In the genomic region with DNA sequence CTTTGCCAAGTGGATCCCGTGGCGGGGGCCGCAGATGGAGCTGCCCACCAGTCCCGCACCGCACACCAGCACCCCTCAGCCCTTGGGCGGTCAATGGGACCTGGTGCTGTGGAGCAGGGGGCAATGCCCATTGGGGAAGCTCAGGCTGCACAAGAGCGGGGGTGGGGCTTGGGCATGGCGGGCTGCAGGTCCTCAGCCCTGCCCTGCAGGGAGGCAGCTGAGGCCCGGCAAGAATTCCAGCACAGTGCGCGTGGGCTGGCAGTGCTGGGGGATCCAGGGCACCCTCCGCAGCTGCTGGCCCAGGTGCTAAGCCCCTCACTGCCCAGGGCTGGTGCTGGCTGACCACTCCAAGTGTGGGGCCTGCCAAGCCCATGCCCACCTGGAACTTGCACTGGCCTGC, we compare ENCODE assay signal across 29 cellular contexts.
"Had no signal": no experiment of that assay in that cellular context is flagged by ENCODE, and none has a peak within 500 bp of the region (broad histone marks: within the 10 kb centered on the region; RNA-seq: fewer than 3 reads in every experiment).

No MANE protein-coding gene starts in this region.

- ATAC-seq: activated naive CD4-positive, alpha-beta T cell treated with anti-CD3 and anti-CD28 coated beads, Interleukin-2, amount 50 U/mL, for 72 hours; activated naive CD8-positive, alpha-beta T cell treated with anti-CD3 and anti-CD28 coated beads, Interleukin-2, amount 50 U/mL, for 24 hours; activated T-cell treated with anti-CD3 and anti-CD28 coated beads, Interleukin-2, amount 50 U/mL, for 4 hours; activated T-cell treated with anti-CD3 and anti-CD28 coated beads, Interleukin-2, amount 50 U/mL, for 72 hours; activated T-helper 17 cell treated with anti-CD3 and anti-CD28 coated beads, Interleukin-2, amount 50 U/mL, for 72 hours; body of pancreas had no signal

- H3K27me3 ChIP-seq: adrenal gland, ascending aorta, body of pancreas, brain microvascular endothelial cell, breast epithelium, cardiac muscle cell had no signal

- H3K4me3 ChIP-seq: adrenal gland, ascending aorta, body of pancreas, breast epithelium, cardiac muscle cell had no signal

- DNase-seq: activated effector memory CD4-positive, alpha-beta T cell treated with anti-CD3 and anti-CD28 coated beads, Interleukin-2, amount 50 U/mL, for 16 hours; activated effector memory CD4-positive, alpha-beta T cell treated with Interleukin-2 at 50 U/mL for 16 hours; activated gamma-delta T cell treated with Interleukin-2 at 50 U/mL for 16 hours; activated naive CD4-positive, alpha-beta T cell; activated naive CD4-positive, alpha-beta T cell treated with anti-CD3 and anti-CD28 coated beads for 36 hours; activated naive CD4-positive, alpha-beta T cell treated with anti-CD3 and anti-CD28 coated beads, Interleukin-2, amount 10 ng/mL, durations not matched to agents 7 days and 5 days; activated naive CD8-positive, alpha-beta T cell treated with anti-CD3 and anti-CD28 coated beads for 36 hours; activated naive CD8-positive, alpha-beta T cell treated with anti-CD3 and anti-CD28 coated beads, Interleukin-2, amount 10 ng/mL, durations not matched to agents 7 days and 5 days; activated naive CD8-positive, alpha-beta T cell treated with anti-CD3 and anti-CD28 coated beads, Interleukin-2, amount 50 U/mL, for 24 hours; activated T-cell treated with anti-CD3 and anti-CD28 coated beads for 4 hours; activated T-cell treated with anti-CD3 and anti-CD28 coated beads, Interleukin-2, amount 50 U/mL, for 1 hour; activated T-cell treated with anti-CD3 and anti-CD28 coated beads, Interleukin-2, amount 50 U/mL, for 24 hours; activated T-cell treated with anti-CD3 and anti-CD28 coated beads, Interleukin-2, amount 50 U/mL, for 4 hours; activated T-cell treated with anti-CD3 and anti-CD28 coated beads, Interleukin-2, amount 50 U/mL, for 48 hours; activated T-cell treated with anti-CD3 and anti-CD28 coated beads, Interleukin-2, amount 50 U/mL, for 72 hours; adrenal gland; amygdala; anterior cingulate cortex; aorta; body of pancreas; brain microvascular endothelial cell; caudate nucleus; central memory CD4-positive, alpha-beta T cell; cerebellar nuclear complex had no signal

- H3K27ac ChIP-seq: adrenal gland, ascending aorta, body of pancreas, brain microvascular endothelial cell, breast epithelium, cardiac muscle cell had no signal

- H3K4me1 ChIP-seq: adrenal gland, ascending aorta, body of pancreas, breast epithelium had no signal

- H3K36me3 ChIP-seq: adrenal gland, ascending aorta, brain microvascular endothelial cell, breast epithelium, cardiac muscle cell had no signal

- H3K9me3 ChIP-seq: adrenal gland had no signal
